9 cellular contexts compared by ENCODE assay signal in the genomic region with DNA sequence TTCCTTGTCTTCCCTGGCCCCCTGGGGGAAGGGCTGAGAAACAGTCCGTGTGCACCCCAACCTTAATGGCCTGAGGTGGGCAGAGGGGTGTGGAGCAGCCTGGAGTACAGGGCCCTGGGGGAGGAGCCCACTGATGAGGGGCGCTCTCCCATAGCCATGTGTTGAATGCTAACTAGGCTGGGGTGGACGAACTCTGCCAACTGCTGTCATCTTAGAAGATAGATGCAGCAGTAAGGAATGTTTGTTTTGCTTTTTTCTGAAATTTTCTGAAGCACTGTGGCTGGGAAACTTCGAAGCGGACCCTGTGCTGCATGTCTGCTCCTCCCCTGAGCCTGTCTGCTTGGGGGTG. TPM values are rescaled to one million over a fixed set of nuclear protein-coding genes. Genes with fewer than 3 reads are reported as not detected.
A peak's percentile ranks its signal among the peaks of the same experiment; 100 is the strongest.
DNase-seq lines count a peak whose midpoint lies in the region; ATAC-seq and TF ChIP-seq lines count a peak whose summit lies in the region.
"Had no signal": no experiment of that assay in that cellular context is flagged by ENCODE, and none has a peak within 500 bp of the region (broad histone marks: within the 10 kb centered on the region; RNA-seq: fewer than 3 reads in every experiment).

No MANE protein-coding gene starts in this region.

- CTCF ChIA-PET in A673 (lab: Charles Lee): no interaction called here

- no peaks in the 10 kb centered on the region for H3K9me3 ChIP-seq in A673 (ENCODE audit: low read depth, low read length, poor library complexity, severe bottlenecking)
- H3K9me3 ChIP-seq in KOPT-K1 (ENCODE audit: insufficient read depth, low read length, poor library complexity, severe bottlenecking): no peaks in the 10 kb centered on the region
- H3K9me3 ChIP-seq in ectodermal cell (ENCODE audit: control insufficient read depth, low read length): no peaks in the 10 kb centered on the region
- H3K9me3 ChIP-seq in neural cell (ENCODE audit: low read length): no peaks in the 10 kb centered on the region
- H3K9me3 ChIP-seq: SJCRH30 had no signal

- H2AFZ ChIP-seq in neural cell (ENCODE audit: low read depth, low read length): no peak overlapping the region

- peaks cover 49% of the 10 kb centered on the region for H3K4me1 ChIP-seq in A673 (ENCODE audit: insufficient read depth, low read length, poor library complexity, severe bottlenecking)
- peaks cover 55% of the 10 kb centered on the region for H3K4me1 ChIP-seq in ectodermal cell (ENCODE audit: control insufficient read depth, insufficient read depth, low read length)

- 57 to 70% methylated on average over 5 of the region's 5 CpGs for WGBS in ectodermal cell, 2 experiments

- no peaks in the 10 kb centered on the region for H3K9me2 ChIP-seq in neural cell (ENCODE audit: insufficient read depth, low read length)

- H3K27me3 ChIP-seq in A673 (replicated peaks; ENCODE audit: insufficient read depth, low read depth, low read length, poor library complexity) (no peaks in the 10 kb centered on the region), ectodermal cell (ENCODE audit: control insufficient read depth, insufficient read depth, low read length, poor library complexity, severe bottlenecking) (no peaks in the 10 kb centered on the region), neural cell (ENCODE audit: insufficient read depth, low read depth, low read length) (no peaks in the 10 kb centered on the region)
- H3K27me3 ChIP-seq: SJCRH30 had no signal

- no peak overlapping the region for H3K4me3 ChIP-seq in A673 (ENCODE audit: low read depth, low read length, poor library complexity, severe bottlenecking)
- no peak overlapping the region for H3K4me3 ChIP-seq in ectodermal cell (ENCODE audit: insufficient read depth, low read depth, low read length)
- H3K4me3 ChIP-seq in neural cell (ENCODE audit: low read length): no peak overlapping the region
- H3K4me3 ChIP-seq: SJCRH30 had no signal

- POLR2A ChIA-PET in A673 (lab: Charles Lee; ENCODE audit: low non-redundant PET): no interaction called here

- TF ChIP-seq CTCF in A673 (conservative IDR thresholded peaks at IDR 0.05; ENCODE audit: low read depth, low read length) (no peak), neural cell (IDR thresholded peaks at IDR 0.05; ENCODE audit: poor library complexity, severe bottlenecking) (no peak)

- H3K9ac ChIP-seq in neural cell (ENCODE audit: low read length): no peak overlapping the region

- intact Hi-C loops in A673 (cut with micrococcal nuclease; ENCODE audit: unreplicated experiment): no loop called here

- DNase-seq in A673 (ENCODE audit: low spot score) (no peak), NCI-H187 treated with DMSO at 0.1 percent for 48 hours (lab: John Stamatoyannopoulos, UW) (no peak), T1000 (lab: John Stamatoyannopoulos, UW) (no peak)

- no peak overlapping the region for H3K4me2 ChIP-seq in neural cell (ENCODE audit: low read length)

- BruUV-seq in A673 (replicated peaks; lab: Mats Ljungman, UMichigan): no TSS peak

- no peaks in the 10 kb centered on the region for H3K79me2 ChIP-seq in neural cell (replicated peaks; ENCODE audit: insufficient read depth, low read length)

- no peak for TF ChIP-seq EP300 in neural cell (conservative IDR thresholded peaks at IDR 0.05; ENCODE audit: poor library complexity, severe bottlenecking)

- no peak for TF ChIP-seq RAD21 in neural cell (conservative IDR thresholded peaks at IDR 0.05)

- no peak for ATAC-seq in GM18861 (IDR thresholded peaks at IDR 0.05; ENCODE audit: unreplicated experiment)
- ATAC-seq in HG02571 (IDR thresholded peaks at IDR 0.05; ENCODE audit: unreplicated experiment): no peak

- no peaks in the 10 kb centered on the region for H4K20me1 ChIP-seq in neural cell (ENCODE audit: insufficient read depth)

- no peaks in the 10 kb centered on the region for H3K36me3 ChIP-seq in A673 (ENCODE audit: insufficient read depth, low read length, poor library complexity, severe bottlenecking)
- peaks cover 56% of the 10 kb centered on the region for H3K36me3 ChIP-seq in KOPT-K1 (ENCODE audit: insufficient read depth, low read length)
- no peaks in the 10 kb centered on the region for H3K36me3 ChIP-seq in ectodermal cell (ENCODE audit: control insufficient read depth, insufficient read depth, low read length)
- peaks cover 4% of the 10 kb centered on the region for H3K36me3 ChIP-seq in neural cell (ENCODE audit: insufficient read depth, low read length)
- H3K36me3 ChIP-seq: SJCRH30 had no signal

- peak overlapping the region; percentile 73 for H3K27ac ChIP-seq in A673 (ENCODE audit: low read depth, low read length, poor library complexity, severe bottlenecking)
- peak overlapping the region; percentile 63 for H3K27ac ChIP-seq in KOPT-K1 (ENCODE audit: low read depth, low read length, poor library complexity, severe bottlenecking)
- H3K27ac ChIP-seq in ectodermal cell (ENCODE audit: insufficient read depth, low read depth, low read length, poor library complexity, severe bottlenecking): peak overlapping the region; percentile 89
- H3K27ac ChIP-seq in neural cell (ENCODE audit: low read length): peak overlapping the region; percentile 72

- H3F3A ChIP-seq in neural cell (ENCODE audit: insufficient read depth, low read length, poor library complexity, severe bottlenecking): no peaks in the 10 kb centered on the region

TF ChIP-seq in neural cell, 6 proteins besides CTCF, POLR2A, EP300 and RAD21:
- no peak for TF ChIP-seq TAF1 (IDR thresholded peaks at IDR 0.05; ENCODE audit: low read depth)
- no peak for TF ChIP-seq EZH2 (IDR thresholded peaks at IDR 0.05; ENCODE audit: borderline replicate concordance, insufficient read depth, low read length, poor library complexity, severe bottlenecking)
- TF ChIP-seq MXI1 (conservative IDR thresholded peaks at IDR 0.05; ENCODE audit: poor library complexity, severe bottlenecking): no peak
- no peak for TF ChIP-seq POLR2AphosphoS5 (IDR thresholded peaks at IDR 0.05)
- TF ChIP-seq, protein P1, sequence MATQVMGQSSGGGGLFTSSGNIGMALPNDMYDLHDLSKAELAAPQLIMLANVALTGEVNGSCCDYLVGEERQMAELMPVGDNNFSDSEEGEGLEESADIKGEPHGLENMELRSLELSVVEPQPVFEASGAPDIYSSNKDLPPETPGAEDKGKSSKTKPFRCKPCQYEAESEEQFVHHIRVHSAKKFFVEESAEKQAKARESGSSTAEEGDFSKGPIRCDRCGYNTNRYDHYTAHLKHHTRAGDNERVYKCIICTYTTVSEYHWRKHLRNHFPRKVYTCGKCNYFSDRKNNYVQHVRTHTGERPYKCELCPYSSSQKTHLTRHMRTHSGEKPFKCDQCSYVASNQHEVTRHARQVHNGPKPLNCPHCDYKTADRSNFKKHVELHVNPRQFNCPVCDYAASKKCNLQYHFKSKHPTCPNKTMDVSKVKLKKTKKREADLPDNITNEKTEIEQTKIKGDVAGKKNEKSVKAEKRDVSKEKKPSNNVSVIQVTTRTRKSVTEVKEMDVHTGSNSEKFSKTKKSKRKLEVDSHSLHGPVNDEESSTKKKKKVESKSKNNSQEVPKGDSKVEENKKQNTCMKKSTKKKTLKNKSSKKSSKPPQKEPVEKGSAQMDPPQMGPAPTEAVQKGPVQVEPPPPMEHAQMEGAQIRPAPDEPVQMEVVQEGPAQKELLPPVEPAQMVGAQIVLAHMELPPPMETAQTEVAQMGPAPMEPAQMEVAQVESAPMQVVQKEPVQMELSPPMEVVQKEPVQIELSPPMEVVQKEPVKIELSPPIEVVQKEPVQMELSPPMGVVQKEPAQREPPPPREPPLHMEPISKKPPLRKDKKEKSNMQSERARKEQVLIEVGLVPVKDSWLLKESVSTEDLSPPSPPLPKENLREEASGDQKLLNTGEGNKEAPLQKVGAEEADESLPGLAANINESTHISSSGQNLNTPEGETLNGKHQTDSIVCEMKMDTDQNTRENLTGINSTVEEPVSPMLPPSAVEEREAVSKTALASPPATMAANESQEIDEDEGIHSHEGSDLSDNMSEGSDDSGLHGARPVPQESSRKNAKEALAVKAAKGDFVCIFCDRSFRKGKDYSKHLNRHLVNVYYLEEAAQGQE (IDR thresholded peaks at IDR 0.05; ENCODE audit: borderline replicate concordance): no peak
- TF ChIP-seq SMC3 (conservative IDR thresholded peaks at IDR 0.05; ENCODE audit: poor library complexity): no peak

RNA-seq across cellular contexts. Expression of a gene that starts 54.8 kb away (rescaled TPM):
- 324 and 338 TPM in 2 replicates for total RNA-seq in A673 (2021)
- 455 TPM for polyA plus RNA-seq in ectodermal cell (2013, experiment 1 of 4)
- polyA plus RNA-seq in ectodermal cell (2013, experiment 2 of 4): 517 TPM
- 452 TPM for polyA plus RNA-seq in ectodermal cell (2013, experiment 3 of 4)
- polyA plus RNA-seq in ectodermal cell (2013, experiment 4 of 4): 529 TPM
- polyA plus RNA-seq in neural cell: 1,017 and 1,027 TPM in 2 replicates
- polyA minus RNA-seq in neural cell: 278 and 312 TPM in 2 replicates
